In the genomic region with DNA sequence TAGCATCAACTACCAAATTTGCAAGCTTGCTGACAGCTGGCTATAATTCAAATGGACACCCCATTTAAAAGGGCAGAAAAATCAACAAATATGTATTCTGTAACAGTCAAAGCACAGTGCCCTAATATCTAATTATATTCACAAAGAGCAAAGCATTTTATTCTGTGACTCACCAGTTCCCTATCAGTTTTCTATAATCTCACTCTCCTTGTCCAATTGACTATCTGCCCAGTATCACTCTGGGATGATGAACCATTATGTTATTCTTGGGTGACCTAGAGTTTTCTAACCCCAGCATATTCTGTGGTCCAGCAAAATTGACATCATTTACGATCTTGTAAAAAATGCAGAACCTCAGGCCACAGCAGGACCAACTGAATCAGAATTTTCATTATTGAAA, we compare ENCODE assay signal across 1 cellular context.
TF ChIP-seq lines count a peak whose summit lies in the region.

No MANE protein-coding gene starts in this region.

TF ChIP-seq in SK-N-SH, 30 proteins besides CTCF, POLR2A, EP300 and RAD21 (continued from another document):
- no peak for TF ChIP-seq TAF1 (IDR thresholded peaks at IDR 0.05; ENCODE audit: borderline replicate concordance, low read depth, low read length)
- TF ChIP-seq, protein P1, sequence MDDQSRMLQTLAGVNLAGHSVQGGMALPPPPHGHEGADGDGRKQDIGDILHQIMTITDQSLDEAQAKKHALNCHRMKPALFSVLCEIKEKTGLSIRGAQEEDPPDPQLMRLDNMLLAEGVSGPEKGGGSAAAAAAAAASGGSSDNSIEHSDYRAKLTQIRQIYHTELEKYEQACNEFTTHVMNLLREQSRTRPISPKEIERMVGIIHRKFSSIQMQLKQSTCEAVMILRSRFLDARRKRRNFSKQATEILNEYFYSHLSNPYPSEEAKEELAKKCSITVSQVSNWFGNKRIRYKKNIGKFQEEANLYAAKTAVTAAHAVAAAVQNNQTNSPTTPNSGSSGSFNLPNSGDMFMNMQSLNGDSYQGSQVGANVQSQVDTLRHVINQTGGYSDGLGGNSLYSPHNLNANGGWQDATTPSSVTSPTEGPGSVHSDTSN (IDR thresholded peaks at IDR 0.05), result peak; percentile 87
- no peak for TF ChIP-seq MXI1 (IDR thresholded peaks at IDR 0.05; ENCODE audit: low read depth, low read length)
- TF ChIP-seq CHD2 (IDR thresholded peaks at IDR 0.05; ENCODE audit: low read length, partially characterized antibody), result no peak
- no peak for TF ChIP-seq POLR2AphosphoS5 (IDR thresholded peaks at IDR 0.05; ENCODE audit: low read depth, low read length)
- TF ChIP-seq, protein P2, sequence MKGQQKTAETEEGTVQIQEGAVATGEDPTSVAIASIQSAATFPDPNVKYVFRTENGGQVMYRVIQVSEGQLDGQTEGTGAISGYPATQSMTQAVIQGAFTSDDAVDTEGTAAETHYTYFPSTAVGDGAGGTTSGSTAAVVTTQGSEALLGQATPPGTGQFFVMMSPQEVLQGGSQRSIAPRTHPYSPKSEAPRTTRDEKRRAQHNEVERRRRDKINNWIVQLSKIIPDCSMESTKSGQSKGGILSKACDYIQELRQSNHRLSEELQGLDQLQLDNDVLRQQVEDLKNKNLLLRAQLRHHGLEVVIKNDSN (IDR thresholded peaks at IDR 0.05; ENCODE audit: borderline replicate concordance, low read depth), result no peak
- no peak for TF ChIP-seq ELF1 (IDR thresholded peaks at IDR 0.05)
- TF ChIP-seq RCOR1 (IDR thresholded peaks at IDR 0.05; ENCODE audit: low read length), result no peak
- TF ChIP-seq RXRA (IDR thresholded peaks at IDR 0.05; ENCODE audit: borderline replicate concordance, low read depth), result peak; percentile 77
- peak; percentile 85 for TF ChIP-seq NFIC (IDR thresholded peaks at IDR 0.05; ENCODE audit: borderline replicate concordance)
- TF ChIP-seq NRF1 (IDR thresholded peaks at IDR 0.05; ENCODE audit: low read depth, low read length), result no peak
- peak; percentile 73; the same call in 1 of the 2 replicates for TF ChIP-seq FOSL2 (IDR thresholded peaks at IDR 0.05; ENCODE audit: borderline replicate concordance, low read depth)
- no peak for TF ChIP-seq SIN3A (IDR thresholded peaks at IDR 0.05; ENCODE audit: borderline replicate concordance, low read depth, low read length)
- TF ChIP-seq GABPA (IDR thresholded peaks at IDR 0.05; ENCODE audit: low read depth), result no peak
